Comparison of ENCODE assay signal across 1 cellular context in genomic region chrX:18425199-18426003, GRCh38.
TF ChIP-seq lines count a peak whose summit lies in the region.

Gene CDKL5 (plus strand): TSS chrX:18425608. CDS start chrX:18507097, 81,489 bp downstream.

TF ChIP-seq in K562, 482 proteins besides CTCF, POLR2A, EP300 and RAD21 (continued from another document and continues in another):
- TF ChIP-seq, protein P1, sequence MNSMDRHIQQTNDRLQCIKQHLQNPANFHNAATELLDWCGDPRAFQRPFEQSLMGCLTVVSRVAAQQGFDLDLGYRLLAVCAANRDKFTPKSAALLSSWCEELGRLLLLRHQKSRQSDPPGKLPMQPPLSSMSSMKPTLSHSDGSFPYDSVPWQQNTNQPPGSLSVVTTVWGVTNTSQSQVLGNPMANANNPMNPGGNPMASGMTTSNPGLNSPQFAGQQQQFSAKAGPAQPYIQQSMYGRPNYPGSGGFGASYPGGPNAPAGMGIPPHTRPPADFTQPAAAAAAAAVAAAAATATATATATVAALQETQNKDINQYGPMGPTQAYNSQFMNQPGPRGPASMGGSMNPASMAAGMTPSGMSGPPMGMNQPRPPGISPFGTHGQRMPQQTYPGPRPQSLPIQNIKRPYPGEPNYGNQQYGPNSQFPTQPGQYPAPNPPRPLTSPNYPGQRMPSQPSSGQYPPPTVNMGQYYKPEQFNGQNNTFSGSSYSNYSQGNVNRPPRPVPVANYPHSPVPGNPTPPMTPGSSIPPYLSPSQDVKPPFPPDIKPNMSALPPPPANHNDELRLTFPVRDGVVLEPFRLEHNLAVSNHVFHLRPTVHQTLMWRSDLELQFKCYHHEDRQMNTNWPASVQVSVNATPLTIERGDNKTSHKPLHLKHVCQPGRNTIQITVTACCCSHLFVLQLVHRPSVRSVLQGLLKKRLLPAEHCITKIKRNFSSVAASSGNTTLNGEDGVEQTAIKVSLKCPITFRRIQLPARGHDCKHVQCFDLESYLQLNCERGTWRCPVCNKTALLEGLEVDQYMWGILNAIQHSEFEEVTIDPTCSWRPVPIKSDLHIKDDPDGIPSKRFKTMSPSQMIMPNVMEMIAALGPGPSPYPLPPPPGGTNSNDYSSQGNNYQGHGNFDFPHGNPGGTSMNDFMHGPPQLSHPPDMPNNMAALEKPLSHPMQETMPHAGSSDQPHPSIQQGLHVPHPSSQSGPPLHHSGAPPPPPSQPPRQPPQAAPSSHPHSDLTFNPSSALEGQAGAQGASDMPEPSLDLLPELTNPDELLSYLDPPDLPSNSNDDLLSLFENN (IDR thresholded peaks at IDR 0.05; ENCODE audit: low read depth in 2 of 2, low read length in 2 of 2): no peak
- TF ChIP-seq, protein P2, sequence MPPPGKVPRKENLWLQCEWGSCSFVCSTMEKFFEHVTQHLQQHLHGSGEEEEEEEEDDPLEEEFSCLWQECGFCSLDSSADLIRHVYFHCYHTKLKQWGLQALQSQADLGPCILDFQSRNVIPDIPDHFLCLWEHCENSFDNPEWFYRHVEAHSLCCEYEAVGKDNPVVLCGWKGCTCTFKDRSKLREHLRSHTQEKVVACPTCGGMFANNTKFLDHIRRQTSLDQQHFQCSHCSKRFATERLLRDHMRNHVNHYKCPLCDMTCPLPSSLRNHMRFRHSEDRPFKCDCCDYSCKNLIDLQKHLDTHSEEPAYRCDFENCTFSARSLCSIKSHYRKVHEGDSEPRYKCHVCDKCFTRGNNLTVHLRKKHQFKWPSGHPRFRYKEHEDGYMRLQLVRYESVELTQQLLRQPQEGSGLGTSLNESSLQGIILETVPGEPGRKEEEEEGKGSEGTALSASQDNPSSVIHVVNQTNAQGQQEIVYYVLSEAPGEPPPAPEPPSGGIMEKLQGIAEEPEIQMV (tag; conservative IDR thresholded peaks at IDR 0.05; ENCODE audit: low read depth): no peak
- no peak for TF ChIP-seq ZC3H8 (IDR thresholded peaks at IDR 0.05)
- no peak for TF ChIP-seq CAMTA2 (CRISPR knock-in tag; conservative IDR thresholded peaks at IDR 0.05)
- TF ChIP-seq RAD51 (IDR thresholded peaks at IDR 0.05; ENCODE audit: borderline replicate concordance, low read depth): no peak
- TF ChIP-seq, protein P3, sequence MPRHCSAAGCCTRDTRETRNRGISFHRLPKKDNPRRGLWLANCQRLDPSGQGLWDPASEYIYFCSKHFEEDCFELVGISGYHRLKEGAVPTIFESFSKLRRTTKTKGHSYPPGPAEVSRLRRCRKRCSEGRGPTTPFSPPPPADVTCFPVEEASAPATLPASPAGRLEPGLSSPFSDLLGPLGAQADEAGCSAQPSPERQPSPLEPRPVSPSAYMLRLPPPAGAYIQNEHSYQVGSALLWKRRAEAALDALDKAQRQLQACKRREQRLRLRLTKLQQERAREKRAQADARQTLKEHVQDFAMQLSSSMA (CRISPR knock-in tag; IDR thresholded peaks at IDR 0.05): no peak
- TF ChIP-seq EWSR1 (IDR thresholded peaks at IDR 0.05; ENCODE audit: borderline replicate concordance, low read depth, partially characterized antibody): no peak
- TF ChIP-seq, protein P4, sequence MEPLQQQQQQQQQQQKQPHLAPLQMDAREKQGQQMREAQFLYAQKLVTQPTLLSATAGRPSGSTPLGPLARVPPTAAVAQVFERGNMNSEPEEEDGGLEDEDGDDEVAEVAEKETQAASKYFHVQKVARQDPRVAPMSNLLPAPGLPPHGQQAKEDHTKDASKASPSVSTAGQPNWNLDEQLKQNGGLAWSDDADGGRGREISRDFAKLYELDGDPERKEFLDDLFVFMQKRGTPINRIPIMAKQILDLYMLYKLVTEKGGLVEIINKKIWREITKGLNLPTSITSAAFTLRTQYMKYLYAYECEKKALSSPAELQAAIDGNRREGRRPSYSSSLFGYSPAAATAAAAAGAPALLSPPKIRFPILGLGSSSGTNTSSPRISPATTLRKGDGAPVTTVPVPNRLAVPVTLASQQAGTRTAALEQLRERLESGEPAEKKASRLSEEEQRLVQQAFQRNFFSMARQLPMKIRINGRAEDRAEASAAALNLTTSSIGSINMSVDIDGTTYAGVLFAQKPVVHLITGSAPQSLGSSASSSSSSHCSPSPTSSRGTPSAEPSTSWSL (CRISPR knock-in tag; IDR thresholded peaks at IDR 0.05; ENCODE audit: borderline replicate concordance): no peak
- no peak for TF ChIP-seq ASH1L (IDR thresholded peaks at IDR 0.05; ENCODE audit: borderline replicate concordance, low read depth, partially characterized antibody)
- no peak for TF ChIP-seq JUN (IDR thresholded peaks at IDR 0.05; ENCODE audit: borderline replicate concordance, low read depth, low read length)
- TF ChIP-seq JUN (CRISPR knock-in tag; IDR thresholded peaks at IDR 0.05; ENCODE audit: borderline replicate concordance): no peak
- TF ChIP-seq, protein P5, sequence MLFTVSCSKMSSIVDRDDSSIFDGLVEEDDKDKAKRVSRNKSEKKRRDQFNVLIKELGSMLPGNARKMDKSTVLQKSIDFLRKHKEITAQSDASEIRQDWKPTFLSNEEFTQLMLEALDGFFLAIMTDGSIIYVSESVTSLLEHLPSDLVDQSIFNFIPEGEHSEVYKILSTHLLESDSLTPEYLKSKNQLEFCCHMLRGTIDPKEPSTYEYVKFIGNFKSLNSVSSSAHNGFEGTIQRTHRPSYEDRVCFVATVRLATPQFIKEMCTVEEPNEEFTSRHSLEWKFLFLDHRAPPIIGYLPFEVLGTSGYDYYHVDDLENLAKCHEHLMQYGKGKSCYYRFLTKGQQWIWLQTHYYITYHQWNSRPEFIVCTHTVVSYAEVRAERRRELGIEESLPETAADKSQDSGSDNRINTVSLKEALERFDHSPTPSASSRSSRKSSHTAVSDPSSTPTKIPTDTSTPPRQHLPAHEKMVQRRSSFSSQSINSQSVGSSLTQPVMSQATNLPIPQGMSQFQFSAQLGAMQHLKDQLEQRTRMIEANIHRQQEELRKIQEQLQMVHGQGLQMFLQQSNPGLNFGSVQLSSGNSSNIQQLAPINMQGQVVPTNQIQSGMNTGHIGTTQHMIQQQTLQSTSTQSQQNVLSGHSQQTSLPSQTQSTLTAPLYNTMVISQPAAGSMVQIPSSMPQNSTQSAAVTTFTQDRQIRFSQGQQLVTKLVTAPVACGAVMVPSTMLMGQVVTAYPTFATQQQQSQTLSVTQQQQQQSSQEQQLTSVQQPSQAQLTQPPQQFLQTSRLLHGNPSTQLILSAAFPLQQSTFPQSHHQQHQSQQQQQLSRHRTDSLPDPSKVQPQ (CRISPR knock-in tag; IDR thresholded peaks at IDR 0.05; ENCODE audit: borderline replicate concordance): no peak
- no peak for TF ChIP-seq CEBPG (CRISPR knock-in tag; IDR thresholded peaks at IDR 0.05)
- TF ChIP-seq CEBPG (tag; conservative IDR thresholded peaks at IDR 0.05 in 1 of 2, IDR thresholded peaks at IDR 0.05 in 1 of 2): no peak
- no peak for TF ChIP-seq NFRKB (IDR thresholded peaks at IDR 0.05; ENCODE audit: low read depth)
- no peak for TF ChIP-seq KLF6 (CRISPR knock-in tag; IDR thresholded peaks at IDR 0.05; ENCODE audit: borderline replicate concordance)
- no peak for TF ChIP-seq ZNF124 (CRISPR knock-in tag; IDR thresholded peaks at IDR 0.05)
- no peak for TF ChIP-seq ZNF311 (CRISPR knock-in tag; IDR thresholded peaks at IDR 0.05)
- TF ChIP-seq E2F8 (IDR thresholded peaks at IDR 0.05; ENCODE audit: low read depth, partially characterized antibody): peak; percentile 48
- TF ChIP-seq USF1 (CRISPR knock-in tag; IDR thresholded peaks at IDR 0.05): no peak
- TF ChIP-seq TRIM28 (IDR thresholded peaks at IDR 0.05): no peak
- TF ChIP-seq, protein P6, sequence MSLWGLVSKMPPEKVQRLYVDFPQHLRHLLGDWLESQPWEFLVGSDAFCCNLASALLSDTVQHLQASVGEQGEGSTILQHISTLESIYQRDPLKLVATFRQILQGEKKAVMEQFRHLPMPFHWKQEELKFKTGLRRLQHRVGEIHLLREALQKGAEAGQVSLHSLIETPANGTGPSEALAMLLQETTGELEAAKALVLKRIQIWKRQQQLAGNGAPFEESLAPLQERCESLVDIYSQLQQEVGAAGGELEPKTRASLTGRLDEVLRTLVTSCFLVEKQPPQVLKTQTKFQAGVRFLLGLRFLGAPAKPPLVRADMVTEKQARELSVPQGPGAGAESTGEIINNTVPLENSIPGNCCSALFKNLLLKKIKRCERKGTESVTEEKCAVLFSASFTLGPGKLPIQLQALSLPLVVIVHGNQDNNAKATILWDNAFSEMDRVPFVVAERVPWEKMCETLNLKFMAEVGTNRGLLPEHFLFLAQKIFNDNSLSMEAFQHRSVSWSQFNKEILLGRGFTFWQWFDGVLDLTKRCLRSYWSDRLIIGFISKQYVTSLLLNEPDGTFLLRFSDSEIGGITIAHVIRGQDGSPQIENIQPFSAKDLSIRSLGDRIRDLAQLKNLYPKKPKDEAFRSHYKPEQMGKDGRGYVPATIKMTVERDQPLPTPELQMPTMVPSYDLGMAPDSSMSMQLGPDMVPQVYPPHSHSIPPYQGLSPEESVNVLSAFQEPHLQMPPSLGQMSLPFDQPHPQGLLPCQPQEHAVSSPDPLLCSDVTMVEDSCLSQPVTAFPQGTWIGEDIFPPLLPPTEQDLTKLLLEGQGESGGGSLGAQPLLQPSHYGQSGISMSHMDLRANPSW (CRISPR knock-in tag; IDR thresholded peaks at IDR 0.05): no peak
- peak; percentile 80 for TF ChIP-seq SNIP1 (IDR thresholded peaks at IDR 0.05; ENCODE audit: low read depth)
- TF ChIP-seq HNRNPK (IDR thresholded peaks at IDR 0.05; ENCODE audit: low read depth, low read length, poor library complexity, severe bottlenecking): no peak
- TF ChIP-seq E2F6 (IDR thresholded peaks at IDR 0.05; ENCODE audit: borderline replicate concordance in 1 of 2, extremely low read depth in 1 of 2, insufficient read depth in 1 of 2, insufficient read length in 1 of 2, low read depth in 1 of 2, low read length in 1 of 2, poor library complexity in 1 of 2, severe bottlenecking in 1 of 2): peak; percentile 5 to 60
- no peak for TF ChIP-seq POLR3A (IDR thresholded peaks at IDR 0.05; ENCODE audit: borderline replicate concordance, extremely low read depth, insufficient read depth, insufficient read length)
- TF ChIP-seq ZNF764 (CRISPR knock-in tag; IDR thresholded peaks at IDR 0.05; ENCODE audit: low read depth): no peak
- TF ChIP-seq RB1 (IDR thresholded peaks at IDR 0.05; ENCODE audit: low read depth): no peak
- TF ChIP-seq SMARCE1 (IDR thresholded peaks at IDR 0.05): no peak
- TF ChIP-seq CHAMP1 (IDR thresholded peaks at IDR 0.05): no peak
- no peak for TF ChIP-seq U2AF2 (optimal IDR thresholded peaks at IDR 0.05; ENCODE audit: low read depth, low read length)
- no peak for TF ChIP-seq CHD1 (IDR thresholded peaks at IDR 0.05; ENCODE audit: low read length)
- 0 out of 4 replicates have a peak, but pooled peaks of 1 of the 2 experiments have one; percentile 29 for TF ChIP-seq MNT (conservative IDR thresholded peaks at IDR 0.05)
